9 cellular contexts compared by ENCODE assay signal in genomic region chr13:97116754-97117153, GRCh38.
DNase-seq lines count a peak whose midpoint lies in the region; ATAC-seq, FAIRE-seq and TF ChIP-seq lines count a peak whose summit lies in the region.
"Had no signal": no experiment of that assay in that cellular context is flagged by ENCODE, and none has a peak within 500 bp of the region (broad histone marks: within the 10 kb centered on the region; RNA-seq: fewer than 3 reads in every experiment).

No MANE protein-coding gene starts in this region.

- no peaks in the 10 kb centered on the region for H3K79me2 ChIP-seq in keratinocyte (ENCODE audit: control insufficient read depth, insufficient read depth, low read length)

- no peak overlapping the region for H3K4me2 ChIP-seq in keratinocyte (ENCODE audit: control insufficient read depth, extremely low read depth, insufficient read depth, low read depth, low read length)

- intact Hi-C loops in activated T-helper 1 cell treated with anti-CD3 and anti-CD28 coated beads, Interleukin-12 subunit alpha, Interleukin-12 subunit beta, Interleukin-2, Interleukin-4 antibody, amounts not matched to agents 30 ng/mL and 10 ng/mL and 1 ng/mL, durations not matched to agents 14 hours and 24 hours and 36 hours (cut with micrococcal nuclease) = no loop called here

- DNase-seq in COR-L47 (lab: John Stamatoyannopoulos, UW) (peak; percentile 14), H54 (ENCODE audit: insufficient read length, low spot score) (peak; percentile 55), RWPE2 (ENCODE audit: low spot score) (no peak), keratinocyte (ENCODE audit: low read depth, low spot score) (no peak), ACHN (no peak), NCI-H2081 (lab: John Stamatoyannopoulos, UW) (no peak)
- no peak for DNase-seq in activated T-helper 1 cell treated with anti-CD3 and anti-CD28 coated beads, Interleukin-12 subunit alpha, Interleukin-12 subunit beta, Interleukin-2, Interleukin-4 antibody, amounts not matched to agents 30 ng/mL and 10 ng/mL and 1 ng/mL, durations not matched to agents 14 hours and 24 hours and 36 hours (ENCODE audit: low spot score)
- no peak for DNase-seq in activated CD8-positive, alpha-beta memory T cell treated with anti-CD3 and anti-CD28 coated beads, Interleukin-2, amount 50 U/mL, for 4 hours

- H4K20me1 ChIP-seq in keratinocyte (ENCODE audit: control insufficient read depth, extremely low read depth, insufficient read depth, low read length) = no peaks in the 10 kb centered on the region

- H3K27ac ChIP-seq in RWPE2 (ENCODE audit: poor library complexity, severe bottlenecking) (no peak overlapping the region), keratinocyte (ENCODE audit: control insufficient read depth, insufficient read depth, low read length) (no peak overlapping the region)

- FAIRE-seq in H54 (lab: Jason Lieb, UNC) = peak; percentile 95
- peak; percentile 67 for FAIRE-seq in keratinocyte (lab: Jason Lieb, UNC)
- FAIRE-seq: TTC549 had no signal

- H3K27me3 ChIP-seq in RWPE2 (ENCODE audit: insufficient read depth, poor library complexity, severe bottlenecking) (no peaks in the 10 kb centered on the region), keratinocyte (ENCODE audit: control insufficient read depth, extremely low read depth, insufficient read depth, low read length) (peaks cover 6% of the 10 kb centered on the region)

- H3K9me1 ChIP-seq in keratinocyte (ENCODE audit: control insufficient read depth, extremely low read depth, insufficient read depth, low read length) = no peaks in the 10 kb centered on the region

- dilution Hi-C loops in keratinocyte (cut with MboI; ENCODE audit: extremely low pct_ligation_motif_present, low sequenced_read_pairs) = loop anchor here (10.0 kb wide), 1 partner anchor 98 kb away; no protein-coding TSS in a partner anchor

- in situ Hi-C loops in ACHN (cut with HindIII; ENCODE audit: low pct_ligation_motif_present, low pct_unique_long_range_greater_than_20kb, low sequenced_read_pairs) = loop anchor here (25.0 kb wide), 1 partner anchor 246 kb away; no protein-coding TSS in a partner anchor

- no peak for TF ChIP-seq POLR2A in H54 (IDR thresholded peaks at IDR 0.05; ENCODE audit: low read depth, low read length)

- H3K4me1 Mint-ChIP-seq in activated T-helper 1 cell treated with anti-CD3 and anti-CD28 coated beads, Interleukin-12 subunit alpha, Interleukin-12 subunit beta, Interleukin-2, Interleukin-4 antibody, amounts not matched to agents 30 ng/mL and 10 ng/mL and 1 ng/mL, durations not matched to agents 14 hours and 24 hours and 36 hours (ENCODE audit: low read depth) = no peaks in the 10 kb centered on the region

- no peak overlapping the region for H3K9ac ChIP-seq in keratinocyte (ENCODE audit: control insufficient read depth, extremely low read depth, insufficient read depth, low read length)

- H3K9me3 ChIP-seq in RWPE2 (ENCODE audit: severe bottlenecking) (no peaks in the 10 kb centered on the region), keratinocyte (ENCODE audit: control insufficient read depth, low read depth, low read length) (no peaks in the 10 kb centered on the region)

- H3K36me3 Mint-ChIP-seq in activated T-helper 1 cell treated with anti-CD3 and anti-CD28 coated beads, Interleukin-12 subunit alpha, Interleukin-12 subunit beta, Interleukin-2, Interleukin-4 antibody, amounts not matched to agents 30 ng/mL and 10 ng/mL and 1 ng/mL, durations not matched to agents 14 hours and 24 hours and 36 hours (ENCODE audit: low read depth) = no peaks in the 10 kb centered on the region

- H2AFZ ChIP-seq in keratinocyte (ENCODE audit: control insufficient read depth, low read length) = no peak overlapping the region

- TF ChIP-seq CTCF in RWPE2 (IDR thresholded peaks at IDR 0.05; ENCODE audit: poor library complexity, severe bottlenecking) = no peak
- TF ChIP-seq CTCF in keratinocyte (optimal IDR thresholded peaks at IDR 0.05 in 1 of 3, IDR thresholded peaks at IDR 0.05 in 1 of 3, conservative IDR thresholded peaks at IDR 0.05 in 1 of 3; ENCODE audit: extremely low read depth in 1 of 3, insufficient read depth in 2 of 3, low read length in 3 of 3) = no peak

- H3K27me3 Mint-ChIP-seq in activated T-helper 1 cell treated with anti-CD3 and anti-CD28 coated beads, Interleukin-12 subunit alpha, Interleukin-12 subunit beta, Interleukin-2, Interleukin-4 antibody, amounts not matched to agents 30 ng/mL and 10 ng/mL and 1 ng/mL, durations not matched to agents 14 hours and 24 hours and 36 hours (ENCODE audit: insufficient read depth) = peaks cover 26% of the 10 kb centered on the region

- H3K4me3 Mint-ChIP-seq in activated T-helper 1 cell treated with anti-CD3 and anti-CD28 coated beads, Interleukin-12 subunit alpha, Interleukin-12 subunit beta, Interleukin-2, Interleukin-4 antibody, amounts not matched to agents 30 ng/mL and 10 ng/mL and 1 ng/mL, durations not matched to agents 14 hours and 24 hours and 36 hours = no peak overlapping the region

- H3K9me3 Mint-ChIP-seq in activated T-helper 1 cell treated with anti-CD3 and anti-CD28 coated beads, Interleukin-12 subunit alpha, Interleukin-12 subunit beta, Interleukin-2, Interleukin-4 antibody, amounts not matched to agents 30 ng/mL and 10 ng/mL and 1 ng/mL, durations not matched to agents 14 hours and 24 hours and 36 hours = no peaks in the 10 kb centered on the region

- peaks cover 22% of the 10 kb centered on the region for H3K4me1 ChIP-seq in RWPE2 (ENCODE audit: insufficient read depth, poor library complexity, severe bottlenecking)
- peaks cover 24% of the 10 kb centered on the region for H3K4me1 ChIP-seq in keratinocyte (ENCODE audit: control insufficient read depth, extremely low read depth, insufficient read depth, low read length)

- H3K4me3 ChIP-seq in RWPE2 (ENCODE audit: severe bottlenecking) (no peak overlapping the region), keratinocyte (ENCODE audit: control insufficient read depth in 2 of 3, extremely low read depth in 1 of 3, insufficient read depth in 2 of 3, low read depth in 1 of 3, low read length in 3 of 3) (no peak overlapping the region)

- no peaks in the 10 kb centered on the region for H3K36me3 ChIP-seq in RWPE2 (ENCODE audit: low read depth)
- no peaks in the 10 kb centered on the region for H3K36me3 ChIP-seq in keratinocyte (ENCODE audit: control insufficient read depth in 2 of 2, extremely low read depth in 1 of 2, insufficient read depth in 2 of 2, low read length in 2 of 2)

- ATAC-seq in RWPE2 (ENCODE audit: low read depth) = peak; percentile 70; the same call in 2 of the 3 replicates

- no peak overlapping the region for H3K27ac Mint-ChIP-seq in activated T-helper 1 cell treated with anti-CD3 and anti-CD28 coated beads, Interleukin-12 subunit alpha, Interleukin-12 subunit beta, Interleukin-2, Interleukin-4 antibody, amounts not matched to agents 30 ng/mL and 10 ng/mL and 1 ng/mL, durations not matched to agents 14 hours and 24 hours and 36 hours

Comparison
In these comparisons a context has a peak if more than half of its experiments do, and no peak if none do; other contexts are left out.
1. DNase-seq: peak in COR-L47 (single experiment) and H54 (single experiment); none in RWPE2 (single experiment), keratinocyte (single experiment), activated T-helper 1 cell treated with anti-CD3 and anti-CD28 coated beads, Interleukin-12 subunit alpha, Interleukin-12 subunit beta, Interleukin-2, Interleukin-4 antibody, amounts not matched to agents 30 ng/mL and 10 ng/mL and 1 ng/mL, durations not matched to agents 14 hours and 24 hours and 36 hours (single experiment), activated CD8-positive, alpha-beta memory T cell treated with anti-CD3 and anti-CD28 coated beads, Interleukin-2, amount 50 U/mL, for 4 hours (single experiment), ACHN (single experiment) and NCI-H2081 (0 of 2).